In the genomic region with DNA sequence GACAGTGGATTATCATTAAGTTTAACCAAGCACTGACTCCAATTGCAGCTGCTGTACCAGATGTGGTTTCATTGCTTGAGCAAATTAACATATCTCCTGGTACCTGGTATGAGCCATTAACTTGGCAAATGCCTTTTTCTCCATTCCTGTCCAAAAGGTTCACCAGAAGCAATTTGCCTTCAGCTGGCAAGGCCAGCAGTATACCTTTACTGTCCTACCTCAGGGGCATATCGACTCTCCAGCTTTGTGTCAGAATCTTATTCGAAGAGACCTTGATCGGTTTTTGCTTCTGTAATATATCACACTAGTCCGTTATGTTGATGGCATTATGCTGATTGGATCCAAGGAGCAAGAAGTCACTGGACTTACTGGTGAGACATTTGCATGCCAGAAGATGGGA, we compare ENCODE assay signal across 34 cellular contexts.
"Had no signal": no experiment of that assay in that cellular context is flagged by ENCODE, and none has a peak within 500 bp of the region (broad histone marks: within the 10 kb centered on the region; RNA-seq: fewer than 3 reads in every experiment).

No MANE protein-coding gene starts in this region.

- H3K9me3 ChIP-seq: MG63 had no signal

- H3K36me3 ChIP-seq: MG63 had no signal

- H3K4me3 ChIP-seq: MG63 had no signal

- H3K27ac ChIP-seq: KMS-11 had no signal

- DNase-seq: Karpas-422, Kasumi-1, MG63, MM.1S, MV-4-11, NCI-H1048, NCI-H1092, NCI-H1092 treated with DMSO at 0.1 percent for 48 hours, NCI-H1105, NCI-H1105 treated with DMSO at 0.1 percent for 48 hours, NCI-H1417, NCI-H1417 treated with DMSO at 0.1 percent for 48 hours, NCI-H1436, NCI-H1436 treated with DMSO at 0.1 percent for 48 hours, NCI-H146, NCI-H1694, NCI-H1694 treated with DMSO at 0.1 percent for 48 hours, NCI-H187, NCI-H187 treated with DMSO at 0.1 percent for 48 hours, NCI-H1930, NCI-H2029, NCI-H2029 treated with DMSO at 0.1 percent for 48 hours, NCI-H2081, NCI-H2081 treated with DMSO at 0.1 percent for 48 hours, NCI-H2107, NCI-H2171, NCI-H2171 treated with DMSO at 0.1 percent for 48 hours, NCI-H2227 treated with DMSO at 0.1 percent for 48 hours, NCI-H226, NCI-H345, NCI-H446, NCI-H446 treated with DMSO at 0.1 percent for 48 hours, NCI-H510A had no signal
